Comparison of ENCODE assay signal across 10 cellular contexts in the genomic region with DNA sequence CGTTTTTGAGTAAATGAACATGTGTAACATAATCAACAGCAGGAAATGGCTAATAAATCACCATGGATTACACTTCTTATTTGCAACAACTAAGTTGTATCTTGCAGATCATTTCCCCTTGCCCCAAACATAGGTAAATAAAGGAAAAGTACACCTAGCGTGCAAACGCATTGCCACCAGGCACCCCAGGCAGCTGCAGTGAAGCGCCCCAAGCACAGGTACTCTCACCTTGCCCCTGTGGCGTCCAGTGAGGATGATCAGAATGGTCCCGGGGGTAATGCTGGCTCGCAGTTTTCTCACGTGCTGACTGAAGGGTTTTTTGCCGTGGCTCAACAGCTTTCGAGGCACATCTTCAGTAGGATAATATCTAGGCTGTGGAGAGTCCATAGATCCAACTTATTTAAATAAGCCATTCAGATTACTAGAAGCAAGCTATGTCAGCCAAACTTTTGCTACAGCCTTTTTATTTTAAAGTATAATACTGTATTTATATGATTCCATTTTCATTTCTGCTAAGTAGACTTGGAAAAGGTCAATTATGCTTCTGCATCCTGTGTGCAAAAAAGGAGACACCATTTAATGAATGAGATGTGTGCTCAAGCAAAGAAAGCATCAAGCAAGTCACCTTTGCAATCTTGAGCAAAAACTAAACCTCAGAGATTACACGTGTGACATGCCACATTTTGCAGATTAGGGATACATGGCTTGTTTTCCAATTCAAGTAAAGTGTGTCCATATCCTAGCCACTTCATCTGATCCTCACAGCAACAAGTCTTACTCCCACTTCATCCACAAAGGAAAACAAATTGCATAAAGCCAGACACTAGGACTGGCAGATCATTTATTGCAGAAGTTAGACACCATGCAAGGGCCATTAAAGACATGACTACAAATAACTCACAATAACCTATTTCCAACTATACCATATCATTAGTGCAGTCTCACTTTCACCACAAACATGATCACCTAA. TPM values are rescaled to one million over a fixed set of nuclear protein-coding genes. Genes with fewer than 3 reads are reported as not detected.
A peak's percentile ranks its signal among the peaks of the same experiment; 100 is the strongest.
DNase-seq lines count a peak whose midpoint lies in the region; ATAC-seq and TF ChIP-seq lines count a peak whose summit lies in the region.
"Had no signal": no experiment of that assay in that cellular context is flagged by ENCODE, and none has a peak within 500 bp of the region (broad histone marks: within the 10 kb centered on the region; RNA-seq: fewer than 3 reads in every experiment).

No MANE protein-coding gene starts in this region.

- H3K4me1 Mint-ChIP-seq in stimulated activated naive CD8-positive, alpha-beta T cell treated with anti-CD3 and anti-CD28 coated beads, Interleukin-15, Interleukin-2, amounts not matched to agents 100 ng/mL and 50 ng/mL, for 24 hours (ENCODE audit: low read depth): peaks cover 45% of the 10 kb centered on the region
- H3K4me1 Mint-ChIP-seq in WTC11 (peaks cover 19% of the 10 kb centered on the region), glutamatergic neuron (ENCODE audit: low read depth, unreplicated experiment) (peaks cover 7% of the 10 kb centered on the region)

- POLR2A ChIA-PET in WTC11 (lab: Charles Lee): no interaction called here

- TF ChIP-seq CTCF in WTC11 (IDR thresholded peaks at IDR 0.05) (no peak), glutamatergic neuron (IDR thresholded peaks at IDR 0.05; ENCODE audit: partially characterized antibody, unreplicated experiment) (no peak)

- H3K27me3 Mint-ChIP-seq in stimulated activated naive CD8-positive, alpha-beta T cell treated with anti-CD3 and anti-CD28 coated beads, Interleukin-15, Interleukin-2, amounts not matched to agents 100 ng/mL and 50 ng/mL, for 24 hours: no peaks in the 10 kb centered on the region
- no peaks in the 10 kb centered on the region for H3K27me3 Mint-ChIP-seq in WTC11 (ENCODE audit: low read depth)
- H3K27me3 Mint-ChIP-seq in glutamatergic neuron (ENCODE audit: unreplicated experiment): peaks cover 2% of the 10 kb centered on the region

- CTCF ChIA-PET in WTC11 (lab: Charles Lee): no interaction called here

- peaks cover 54% of the 10 kb centered on the region for H3K36me3 Mint-ChIP-seq in stimulated activated naive CD8-positive, alpha-beta T cell treated with anti-CD3 and anti-CD28 coated beads, Interleukin-15, Interleukin-2, amounts not matched to agents 100 ng/mL and 50 ng/mL, for 24 hours (ENCODE audit: low read depth)
- H3K36me3 Mint-ChIP-seq in WTC11 (peaks cover 53% of the 10 kb centered on the region), glutamatergic neuron (ENCODE audit: unreplicated experiment) (no peaks in the 10 kb centered on the region)

- H3K27ac Mint-ChIP-seq in stimulated activated naive CD8-positive, alpha-beta T cell treated with anti-CD3 and anti-CD28 coated beads, Interleukin-15, Interleukin-2, amounts not matched to agents 100 ng/mL and 50 ng/mL, for 24 hours: peak overlapping the region; percentile 100
- H3K27ac Mint-ChIP-seq in WTC11 (peak overlapping the region; percentile 93), glutamatergic neuron (ENCODE audit: unreplicated experiment) (no peak overlapping the region)

- no peak overlapping the region for H3K27ac ChIP-seq in caudate nucleus (ENCODE audit: low read depth, low read length)

- H3K9me3 Mint-ChIP-seq in stimulated activated naive CD8-positive, alpha-beta T cell treated with anti-CD3 and anti-CD28 coated beads, Interleukin-15, Interleukin-2, amounts not matched to agents 100 ng/mL and 50 ng/mL, for 24 hours: no peaks in the 10 kb centered on the region
- H3K9me3 Mint-ChIP-seq in WTC11: no peaks in the 10 kb centered on the region; the same call in 1 of the 2 replicates
- H3K9me3 Mint-ChIP-seq in glutamatergic neuron (ENCODE audit: unreplicated experiment): peaks cover 8% of the 10 kb centered on the region

- no peak for ATAC-seq in stimulated activated naive CD8-positive, alpha-beta T cell treated with anti-CD3 and anti-CD28 coated beads, Interleukin-15, Interleukin-2, amounts not matched to agents 100 U/mL and 50 U/mL, for 24 hours
- no peak for ATAC-seq in WTC11
- no peak for ATAC-seq in GM19324 (IDR thresholded peaks at IDR 0.05; ENCODE audit: low FRiP score, unreplicated experiment)
- ATAC-seq: gastrocnemius medialis had no signal

- no peak for DNase-seq in stimulated activated naive CD8-positive, alpha-beta T cell treated with anti-CD3 and anti-CD28 coated beads, Interleukin-15, Interleukin-2, amounts not matched to agents 100 U/mL and 50 U/mL, for 24 hours
- DNase-seq in WTC11 (ENCODE audit: low spot score) (no peak), glutamatergic neuron (no peak), amniotic stem cell (lab: John Stamatoyannopoulos, UW) (no peak), caudate nucleus (lab: John Stamatoyannopoulos, UW) (no peak), pons (ENCODE audit: low spot score) (no peak)
- DNase-seq: gastrocnemius medialis, Right ventricle myocardium superior had no signal

- peak overlapping the region; percentile 99 for H3K4me3 Mint-ChIP-seq in stimulated activated naive CD8-positive, alpha-beta T cell treated with anti-CD3 and anti-CD28 coated beads, Interleukin-15, Interleukin-2, amounts not matched to agents 100 ng/mL and 50 ng/mL, for 24 hours
- H3K4me3 Mint-ChIP-seq in WTC11 (peak overlapping the region; percentile 100), glutamatergic neuron (ENCODE audit: unreplicated experiment) (peak overlapping the region; percentile 24)

TF ChIP-seq in WTC11, 78 proteins besides CTCF, POLR2A, EP300 and RAD21:
- TF ChIP-seq CBFB (CRISPR knock-in tag; IDR thresholded peaks at IDR 0.05; ENCODE audit: low read depth) (no peak), EMX1 (CRISPR knock-in tag; IDR thresholded peaks at IDR 0.05) (no peak), CREM (CRISPR knock-in tag; IDR thresholded peaks at IDR 0.05) (no peak), TEAD1 (CRISPR knock-in tag; IDR thresholded peaks at IDR 0.05) (no peak), ELF4 (CRISPR knock-in tag; IDR thresholded peaks at IDR 0.05; ENCODE audit: low read depth) (no peak), ZNF121 (CRISPR knock-in tag; IDR thresholded peaks at IDR 0.05) (no peak), FOXP1 (CRISPR knock-in tag; IDR thresholded peaks at IDR 0.05; ENCODE audit: borderline replicate concordance) (no peak)

RNA-seq across cellular contexts. Expression of gene RPL6, which starts 2.6 kb away (rescaled TPM):
- total RNA-seq in WTC11 (2021): 1,730 to 1,803 TPM (median 1,794 TPM) in 3 replicates
- 967 TPM for total RNA-seq in glutamatergic neuron (ENCODE audit: unreplicated experiment)

RNA-seq across cellular contexts. Expression of gene PTPN11, which starts 11.9 kb away (rescaled TPM):
- total RNA-seq in WTC11 (2021) (112 TPM in 3 replicates), glutamatergic neuron (ENCODE audit: unreplicated experiment) (68.7 TPM)

RNA-seq across cellular contexts. Expression of gene HECTD4, which starts 24.6 kb away (rescaled TPM):
- total RNA-seq in WTC11 (2021) (26.5 to 32.2 TPM (median 31.7 TPM) in 3 replicates), glutamatergic neuron (ENCODE audit: unreplicated experiment) (261 TPM)

Comparison
In these comparisons a context has a peak if more than half of its experiments do, and no peak if none do; other contexts are left out.
1. H3K4me3 Mint-ChIP-seq: peak in every context shown above with its lines; median percentile 100 in WTC11; 99 in stimulated activated naive CD8-positive, alpha-beta T cell treated with anti-CD3 and anti-CD28 coated beads, Interleukin-15, Interleukin-2, amounts not matched to agents 100 ng/mL and 50 ng/mL, for 24 hours; 24 in glutamatergic neuron.